Comparison of ENCODE assay signal across 12 cellular contexts in the genomic region with DNA sequence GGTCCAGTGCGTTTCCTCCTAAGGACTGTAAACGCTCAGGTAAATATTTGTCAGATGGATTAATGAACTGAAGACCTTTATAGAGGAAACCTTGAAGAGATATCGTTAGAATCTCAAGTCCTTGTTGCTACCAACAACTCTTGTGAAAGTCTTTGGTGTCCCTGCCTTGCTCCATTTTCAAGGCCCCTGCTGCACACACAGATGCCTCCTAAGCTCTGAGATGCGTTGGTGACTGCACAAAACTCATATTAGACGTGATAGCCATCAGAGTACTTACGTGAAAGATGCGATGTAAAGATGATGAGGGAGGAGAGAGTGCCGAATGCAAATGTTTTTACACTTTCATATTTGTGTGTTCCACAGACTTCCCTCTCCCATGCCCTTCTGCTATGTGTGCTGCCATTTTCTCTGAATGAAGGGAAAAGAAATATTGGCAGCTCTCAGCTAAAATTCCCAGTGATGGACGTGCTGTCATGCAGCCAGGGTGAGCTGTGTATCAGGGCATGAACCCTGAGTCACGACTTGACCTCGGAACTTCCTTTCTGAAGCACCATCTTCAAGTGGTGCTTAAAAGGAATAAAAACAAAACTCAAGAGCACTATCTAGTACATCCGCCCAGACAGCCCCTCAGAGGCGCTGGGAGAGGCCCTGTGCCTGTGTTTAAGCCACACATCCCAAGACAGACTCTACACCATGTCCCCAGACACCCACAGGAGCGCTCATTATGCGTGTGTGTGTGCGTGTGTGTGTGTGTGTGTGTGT.
DNase-seq lines count a peak whose midpoint lies in the region; ATAC-seq and TF ChIP-seq lines count a peak whose summit lies in the region.
"Had no signal": no experiment of that assay in that cellular context is flagged by ENCODE, and none has a peak within 500 bp of the region (broad histone marks: within the 10 kb centered on the region; RNA-seq: fewer than 3 reads in every experiment).

No MANE protein-coding gene starts in this region.

- H3K4me1 Mint-ChIP-seq in stimulated activated naive B cell treated with anti-CD40 and anti-IgM and Interleukin-4, amounts not matched to agents 10 μg/mL and 1 μg/mL and 100 μg/mL, for 72 hours, result peaks cover 40 to 61% of the 10 kb centered on the region in 2 donors

- no peaks in the 10 kb centered on the region for H3K27me3 ChIP-seq in OCI-LY1 (ENCODE audit: insufficient read depth, low read length)

- DNase-seq in activated CD4-positive, alpha-beta T cell treated with anti-CD3 and anti-CD28 coated beads for 48 hours, result peak; percentile 50
- DNase-seq in activated CD4-positive, alpha-beta T cell treated with anti-CD3 and anti-CD28 coated beads, Interleukin-2, amount 50 U/mL, for 4 hours, result no peak
- DNase-seq in activated naive CD4-positive, alpha-beta T cell treated with anti-CD3 and anti-CD28 coated beads, Interleukin-2, amount 50 U/mL, for 72 hours (ENCODE audit: low spot score in 2 of 2), result no peak
- no peak for DNase-seq in stimulated activated naive B cell treated with anti-CD40 and anti-IgM and Interleukin-4, amounts not matched to agents 10 μg/mL and 1 μg/mL and 100 μg/mL, for 72 hours
- DNase-seq in DMS153 treated with DMSO at 0.1 percent for 48 hours (lab: John Stamatoyannopoulos, UW; ENCODE audit: unreplicated experiment) (no peak), NCI-H446 (lab: John Stamatoyannopoulos, UW) (no peak)
- DNase-seq: foreskin keratinocyte, NCI-H2171 treated with DMSO at 0.1 percent for 48 hours, SHP77 had no signal

- peaks cover 11% of the 10 kb centered on the region for H3F3A ChIP-seq in OCI-LY1 (ENCODE audit: insufficient read depth, low read length)

- H3K27ac ChIP-seq in OCI-LY1 (ENCODE audit: low read depth, low read length, poor library complexity, severe bottlenecking), result peak overlapping the region; percentile 99
- H3K27ac ChIP-seq: foreskin keratinocyte had no signal

- peaks cover 14% of the 10 kb centered on the region for H3K79me2 ChIP-seq in OCI-LY1 (ENCODE audit: insufficient read depth, low read length)

- H3K4me3 ChIP-seq in OCI-LY1 (ENCODE audit: low read depth, low read length, poor library complexity, severe bottlenecking), result peak overlapping the region; percentile 41

- no peaks in the 10 kb centered on the region for H3K9me2 ChIP-seq in OCI-LY1 (ENCODE audit: low read depth, low read length)

- peak overlapping the region; percentile 3; the same call in 1 of the 2 replicates for H2AFZ ChIP-seq in OCI-LY1 (ENCODE audit: low read length)

- peak overlapping the region; percentile 62 for H3K4me2 ChIP-seq in OCI-LY1 (ENCODE audit: low read length)

- H3K27me3 Mint-ChIP-seq in stimulated activated naive B cell treated with anti-CD40 and anti-IgM and Interleukin-4, amounts not matched to agents 10 μg/mL and 1 μg/mL and 100 μg/mL, for 72 hours, result no peaks in the 10 kb centered on the region

- no peak for TF ChIP-seq CTCF in OCI-LY1 (IDR thresholded peaks at IDR 0.05; ENCODE audit: low read length)

- no peaks in the 10 kb centered on the region for H3K9me3 ChIP-seq in OCI-LY1 (ENCODE audit: low read length)

- H4K20me1 ChIP-seq in OCI-LY1 (ENCODE audit: insufficient read depth, low read length), result no peaks in the 10 kb centered on the region

- ATAC-seq in activated naive CD4-positive, alpha-beta T cell treated with anti-CD3 and anti-CD28 coated beads, Interleukin-2, amount 50 U/mL, for 72 hours, result peak; percentile 14 to 29
- ATAC-seq in stimulated activated naive B cell treated with anti-CD40 and anti-IgM and Interleukin-4, amounts not matched to agents 10 μg/mL and 1 μg/mL and 100 μg/mL, for 72 hours (replicated peaks), result no peak
- no peak for ATAC-seq in GM18909 (IDR thresholded peaks at IDR 0.05; ENCODE audit: poor library complexity, unreplicated experiment)
- ATAC-seq: foreskin keratinocyte, left lobe of liver had no signal

- H3K36me3 Mint-ChIP-seq in activated naive CD4-positive, alpha-beta T cell treated with anti-CD3 and anti-CD28 coated beads, Interleukin-2, amount 50 U/mL, for 72 hours, result peaks cover 0 to 8% of the 10 kb centered on the region in 2 donors
- H3K36me3 Mint-ChIP-seq in stimulated activated naive B cell treated with anti-CD40 and anti-IgM and Interleukin-4, amounts not matched to agents 10 μg/mL and 1 μg/mL and 100 μg/mL, for 72 hours, result peaks cover 1 to 25% of the 10 kb centered on the region in 2 donors

- H3K36me3 ChIP-seq in OCI-LY1 (ENCODE audit: insufficient read depth, low read length), result peaks cover 1% of the 10 kb centered on the region; the same call in 1 of the 2 replicates

- peaks cover 75% of the 10 kb centered on the region for H3K4me1 ChIP-seq in OCI-LY1 (ENCODE audit: insufficient read depth, low read length, severe bottlenecking)
- H3K4me1 ChIP-seq: foreskin keratinocyte had no signal

- H3K4me3 Mint-ChIP-seq in stimulated activated naive B cell treated with anti-CD40 and anti-IgM and Interleukin-4, amounts not matched to agents 10 μg/mL and 1 μg/mL and 100 μg/mL, for 72 hours, result peak overlapping the region in 1 of 2 donors; percentile 48

- H3K9ac ChIP-seq in OCI-LY1 (ENCODE audit: low read length), result peak overlapping the region; percentile 49

- H3K9me3 Mint-ChIP-seq in activated naive CD4-positive, alpha-beta T cell treated with anti-CD3 and anti-CD28 coated beads, Interleukin-2, amount 50 U/mL, for 72 hours, result no peaks in the 10 kb centered on the region
- H3K9me3 Mint-ChIP-seq in stimulated activated naive B cell treated with anti-CD40 and anti-IgM and Interleukin-4, amounts not matched to agents 10 μg/mL and 1 μg/mL and 100 μg/mL, for 72 hours, result no peaks in the 10 kb centered on the region

- no peak overlapping the region for H3K27ac Mint-ChIP-seq in activated naive CD4-positive, alpha-beta T cell treated with anti-CD3 and anti-CD28 coated beads, Interleukin-2, amount 50 U/mL, for 72 hours
- peak overlapping the region; percentile 93 for H3K27ac Mint-ChIP-seq in stimulated activated naive B cell treated with anti-CD40 and anti-IgM and Interleukin-4, amounts not matched to agents 10 μg/mL and 1 μg/mL and 100 μg/mL, for 72 hours

Comparison
In these comparisons a context has a peak if more than half of its experiments do, and no peak if none do; other contexts are left out.
1. ATAC-seq: peak in activated naive CD4-positive, alpha-beta T cell treated with anti-CD3 and anti-CD28 coated beads, Interleukin-2, amount 50 U/mL, for 72 hours (2 of 2); none in stimulated activated naive B cell treated with anti-CD40 and anti-IgM and Interleukin-4, amounts not matched to agents 10 μg/mL and 1 μg/mL and 100 μg/mL, for 72 hours (0 of 2) and GM18909 (single experiment).